ENCODE assay signal across 27 cellular contexts in genomic region chr1:39694026-39694425, GRCh38. TPM values are rescaled to one million over a fixed set of nuclear protein-coding genes. Genes with fewer than 3 reads are reported as not detected.
DNase-seq lines count a peak whose midpoint lies in the region; ATAC-seq and TF ChIP-seq lines count a peak whose summit lies in the region.
"Had no signal": no experiment of that assay in that cellular context is flagged by ENCODE, and none has a peak within 500 bp of the region (broad histone marks: within the 10 kb centered on the region; RNA-seq: fewer than 3 reads in every experiment).

No MANE protein-coding gene starts in this region.

- H3K27me3 ChIP-seq in CD4-positive, alpha-beta memory T cell (ENCODE audit: insufficient read depth, low read length), result no peaks in the 10 kb centered on the region
- H3K27me3 ChIP-seq: BE2C had no signal

- H3K9me3 ChIP-seq in CD4-positive, alpha-beta memory T cell (ENCODE audit: control insufficient read depth in 1 of 2, low read length in 2 of 2), result no peaks in the 10 kb centered on the region
- H3K9me3 ChIP-seq: BE2C, gastroesophageal sphincter, HAP-1, lower lobe of right lung, stomach, tibial nerve had no signal

- H3K36me3 Mint-ChIP-seq in CD4-positive, alpha-beta memory T cell, result peaks cover 0 to 2% of the 10 kb centered on the region in 2 donors
- H3K36me3 Mint-ChIP-seq in T-cell (no peaks in the 10 kb centered on the region), nephron (ENCODE audit: low read depth) (no peaks in the 10 kb centered on the region)
- H3K36me3 Mint-ChIP-seq: activated naive CD8-positive, alpha-beta T cell treated with anti-CD3 and anti-CD28 coated beads, Interleukin-2, amount 10 ng/mL, durations not matched to agents 7 days and 5 days; WTC11 had no signal

- POLR2A ChIA-PET in CD4-positive, alpha-beta memory T cell (lab: Charles Lee; ENCODE audit: partially characterized antibody), result interaction anchor here (5.6 kb wide), 1 partner anchor 21 kb away, joined by 62 read pairs; the partner anchor contains the start of gene NT5C1A
- POLR2A ChIA-PET in T-cell (lab: Charles Lee), result no interaction called here

- no peak for TF ChIP-seq CTCF in nephron (IDR thresholded peaks at IDR 0.05; ENCODE audit: unreplicated experiment in 3 of 3)

- peaks cover 15 to 38% (median 32%) of the 10 kb centered on the region in 4 donors for H3K4me1 Mint-ChIP-seq in CD4-positive, alpha-beta memory T cell
- peaks cover 28 to 41% (median 36%) of the 10 kb centered on the region in 3 donors for H3K4me1 Mint-ChIP-seq in T-cell
- H3K4me1 Mint-ChIP-seq in nephron, result peaks cover 23% of the 10 kb centered on the region

- H3K4me3 Mint-ChIP-seq in CD4-positive, alpha-beta memory T cell, result peak overlapping the region in 1 of 8 donors; percentile 39
- no peak overlapping the region for H3K4me3 Mint-ChIP-seq in T-cell
- peak overlapping the region in 2 of 3 experiments; percentile 4 to 43 for H3K4me3 Mint-ChIP-seq in nephron
- H3K4me3 Mint-ChIP-seq: activated naive CD8-positive, alpha-beta T cell treated with anti-CD3 and anti-CD28 coated beads, Interleukin-2, amount 10 ng/mL, durations not matched to agents 7 days and 5 days; activated T-cell treated with anti-CD3 and anti-CD28 coated beads, Interleukin-2, amount 50 U/mL, for 4 hours; WTC11 had no signal

- H3K27ac ChIP-seq in CD4-positive, alpha-beta memory T cell (ENCODE audit: low read depth, low read length), result no peak overlapping the region
- H3K27ac ChIP-seq: esophagus muscularis mucosa, gastroesophageal sphincter, lower lobe of right lung, stomach, tibial nerve had no signal

- H3K9me3 Mint-ChIP-seq in CD4-positive, alpha-beta memory T cell, result no peaks in the 10 kb centered on the region
- H3K9me3 Mint-ChIP-seq in T-cell (no peaks in the 10 kb centered on the region), nephron (no peaks in the 10 kb centered on the region)
- H3K9me3 Mint-ChIP-seq: activated naive CD8-positive, alpha-beta T cell treated with anti-CD3 and anti-CD28 coated beads, Interleukin-2, amount 10 ng/mL, durations not matched to agents 7 days and 5 days; activated T-cell treated with anti-CD3 and anti-CD28 coated beads, Interleukin-2, amount 50 U/mL, for 4 hours; WTC11 had no signal

- peak overlapping the region in 6 of 7 donors; percentile 30 to 72 (median 48) for H3K27ac Mint-ChIP-seq in CD4-positive, alpha-beta memory T cell
- H3K27ac Mint-ChIP-seq in T-cell (peak overlapping the region; percentile 41 to 66), nephron (no peak overlapping the region)
- H3K27ac Mint-ChIP-seq: activated naive CD8-positive, alpha-beta T cell treated with anti-CD3 and anti-CD28 coated beads, Interleukin-2, amount 10 ng/mL, durations not matched to agents 7 days and 5 days; progenitor cell of endocrine pancreas; WTC11 had no signal

- ATAC-seq in T-cell (replicated peaks in 1 of 4) (no peak), HG03097 (IDR thresholded peaks at IDR 0.05; ENCODE audit: low FRiP score, unreplicated experiment) (no peak), HG02759 (IDR thresholded peaks at IDR 0.05; ENCODE audit: unreplicated experiment) (no peak)
- ATAC-seq: activated T-cell treated with anti-CD3 and anti-CD28 coated beads, Interleukin-2, amount 50 U/mL, for 4 hours; gastroesophageal sphincter; lower lobe of right lung; WTC11 had no signal

- H3K4me1 ChIP-seq in CD4-positive, alpha-beta memory T cell (ENCODE audit: insufficient read depth, low read length), result peaks cover 35% of the 10 kb centered on the region
- H3K4me1 ChIP-seq: BE2C had no signal

- intact Hi-C loops in CD4-positive, alpha-beta memory T cell (cut with micrococcal nuclease), result loop anchor here (5.0 kb wide), 1 partner anchor 43 kb away; the partner anchor contains the start of gene PPIE

- no peaks in the 10 kb centered on the region for H3K36me3 ChIP-seq in CD4-positive, alpha-beta memory T cell (ENCODE audit: insufficient read depth, low read length)
- H3K36me3 ChIP-seq: BE2C, esophagus muscularis mucosa, gastroesophageal sphincter, HAP-1, lower lobe of right lung, stomach, tibial nerve had no signal

- H3K4me3 ChIP-seq in CD4-positive, alpha-beta memory T cell (ENCODE audit: low read length in 2 of 2), result no peak overlapping the region
- H3K4me3 ChIP-seq: esophagus muscularis mucosa, gastroesophageal sphincter, HAP-1, lower lobe of right lung, smooth muscle cell, stomach, tibial nerve had no signal

- CTCF ChIA-PET in CD4-positive, alpha-beta memory T cell (lab: Charles Lee; ENCODE audit: partially characterized antibody), result interaction anchor here (1.4 to 5.8 kb wide), 3 partner anchors 23 to 87 kb away, joined by 4 to 37 read pairs (median 7); partner anchors contain the start of gene NT5C1A
- CTCF ChIA-PET in T-cell (lab: Charles Lee), result interaction anchor here (0.6 to 1.6 kb wide), 4 partner anchors 25 to 479 kb away, joined by 3 to 8 read pairs (median 4); no protein-coding TSS in a partner anchor

- peak; percentile 28 for DNase-seq in activated CD4-positive, alpha-beta T cell treated with anti-CD3 and anti-CD28 coated beads for 48 hours
- no peak for DNase-seq in activated CD4-positive, alpha-beta T cell treated with anti-CD3 and anti-CD28 coated beads, Interleukin-2, amount 50 U/mL, for 1 hour
- no peak for DNase-seq in CD4-positive, alpha-beta memory T cell
- DNase-seq in T-cell (no peak), NCI-H1048 (lab: John Stamatoyannopoulos, UW) (no peak)
- DNase-seq: activated CD8-positive, alpha-beta memory T cell treated with anti-CD3 and anti-CD28 coated beads for 24 hours; activated naive CD8-positive, alpha-beta T cell treated with anti-CD3 and anti-CD28 coated beads, Interleukin-2, amount 10 ng/mL, durations not matched to agents 7 days and 5 days; activated T-cell treated with anti-CD3 and anti-CD28 coated beads, Interleukin-2, amount 50 U/mL, for 4 hours; BE2C; effector memory CD4-positive, alpha-beta T cell; lower lobe of right lung; NCI-H1694; NCI-H69; stimulated activated CD4-positive, alpha-beta T cell treated with anti-CD3 and anti-CD28 coated beads, Interleukin-4, amount 100 ng/mL, for 24 hours; stomach; T1000 had no signal

- no peaks in the 10 kb centered on the region for H3K27me3 Mint-ChIP-seq in CD4-positive, alpha-beta memory T cell
- H3K27me3 Mint-ChIP-seq in T-cell (peaks cover 0 to 10% of the 10 kb centered on the region in 2 donors), nephron (ENCODE audit: low read depth) (peaks cover 92% of the 10 kb centered on the region)

RNA-seq across cellular contexts. Expression of gene HPCAL4, which starts 2.8 kb away (rescaled TPM):
- total RNA-seq in CD4-positive, alpha-beta memory T cell, result 10 to 100 TPM; 31.8 to 32.4 TPM
- polyA plus RNA-seq in CD4-positive, alpha-beta memory T cell, result 1 to 10 TPM; 8.9 to 9.6 TPM
- total RNA-seq in T-cell, result 10 to 100 TPM; 10.3 to 38.5 (median 28.5) TPM
- total RNA-seq: progenitor cell of endocrine pancreas, tibial nerve had no signal
- polyA plus RNA-seq: keratinocyte, smooth muscle cell had no signal

RNA-seq across cellular contexts. Expression of gene NT5C1A, which starts 22.1 kb away (rescaled TPM):
- total RNA-seq in CD4-positive, alpha-beta memory T cell, result under 1 TPM; 0.29 to 0.42 TPM
- not detected for polyA plus RNA-seq in CD4-positive, alpha-beta memory T cell
- 1 to 10 TPM in 1 of 5 donors, under 1 TPM in 3, not detected in 1; 0.22 to 1.3 (median 0.42) TPM for total RNA-seq in T-cell
- total RNA-seq: activated naive CD8-positive, alpha-beta T cell treated with anti-CD3 and anti-CD28 coated beads, Interleukin-2, amount 10 ng/mL, durations not matched to agents 7 days and 5 days; activated T-cell treated with anti-CD3 and anti-CD28 coated beads, Interleukin-2, amount 50 U/mL, for 4 hours; lower lobe of right lung; progenitor cell of endocrine pancreas; smooth muscle cell; WTC11 had no signal
- polyA plus RNA-seq: keratinocyte, smooth muscle cell had no signal

RNA-seq across cellular contexts. Expression of gene PPIE, which starts 44.7 kb away (rescaled TPM):
- 10 to 100 TPM; 67.7 to 69.4 TPM for total RNA-seq in CD4-positive, alpha-beta memory T cell
- polyA plus RNA-seq in CD4-positive, alpha-beta memory T cell, result 100 to 1,000 TPM in 1 of 2 donors, 10 to 100 TPM in 1; 77.2 to 162 TPM
- 10 to 100 TPM; 50.8 to 72.6 (median 58.7) TPM for total RNA-seq in T-cell

RNA-seq across cellular contexts. Expression of gene HEYL, which starts 54.6 kb away (rescaled TPM):
- total RNA-seq in CD4-positive, alpha-beta memory T cell, result under 1 TPM in 1 of 2 experiments, not detected in 1; 0.12 TPM
- under 1 TPM in 1 of 2 donors, not detected in 1; 0.23 TPM for polyA plus RNA-seq in CD4-positive, alpha-beta memory T cell
- under 1 TPM in 2 of 5 donors, not detected in 3; 0.15 to 0.25 TPM for total RNA-seq in T-cell
- total RNA-seq: activated naive CD8-positive, alpha-beta T cell treated with anti-CD3 and anti-CD28 coated beads, Interleukin-2, amount 10 ng/mL, durations not matched to agents 7 days and 5 days had no signal
- polyA plus RNA-seq: keratinocyte had no signal

Comparison
In these comparisons a context has a peak if more than half of its experiments do, and no peak if none do; other contexts are left out.
1. H3K27ac Mint-ChIP-seq: peak in CD4-positive, alpha-beta memory T cell (6 of 7) and T-cell (2 of 2); none in nephron (0 of 3).
2. H3K4me3 Mint-ChIP-seq: peak in nephron (2 of 3); none in T-cell (0 of 3).